In the genomic region with DNA sequence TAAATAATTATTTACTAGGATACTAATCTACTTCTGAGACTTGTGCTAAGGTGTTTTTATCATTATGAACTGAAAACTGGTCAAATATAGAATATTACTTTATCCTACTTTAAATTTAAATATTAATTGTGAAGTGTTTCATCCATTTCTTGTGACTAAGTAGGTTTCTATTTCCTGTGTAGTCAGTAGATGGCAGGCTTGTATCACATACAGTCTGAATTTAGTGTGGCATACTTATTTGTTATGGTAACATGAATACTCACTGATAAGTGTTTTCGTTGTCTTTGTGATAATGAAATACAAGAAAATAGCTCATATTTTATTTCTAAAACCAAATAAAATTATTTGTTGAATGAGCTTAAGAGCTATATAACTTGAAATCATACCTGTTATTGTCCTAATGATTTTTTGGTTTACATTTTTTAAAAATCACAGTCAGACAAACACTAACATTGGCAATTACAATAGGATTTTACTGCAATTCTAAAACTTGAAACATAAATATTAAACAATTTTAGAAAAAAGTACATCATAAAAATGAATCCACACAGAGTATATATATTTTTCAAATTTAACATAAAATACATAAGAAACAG, we compare ENCODE assay signal across 9 cellular contexts.
DNase-seq lines count a peak whose midpoint lies in the region; ATAC-seq, FAIRE-seq and TF ChIP-seq lines count a peak whose summit lies in the region.
"Had no signal": no experiment of that assay in that cellular context is flagged by ENCODE, and none has a peak within 500 bp of the region (broad histone marks: within the 10 kb centered on the region; RNA-seq: fewer than 3 reads in every experiment).

No MANE protein-coding gene starts in this region.

- FAIRE-seq in G401.6 (lab: Jason Lieb, UNC): peak; percentile 98
- FAIRE-seq in K562 (lab: Jason Lieb, UNC): no peak

- no peak for TF ChIP-seq POLR2A in K562 (conservative IDR thresholded peaks at IDR 0.05)
- no peak for TF ChIP-seq POLR2A in testis (IDR thresholded peaks at IDR 0.05)

- in situ Hi-C loops in K562 (cut with MboI): no loop called here

- CTCF ChIA-PET in K562 (lab: Yijun Ruan, JAX; ENCODE audit: low intra/inter-chr PET ratio): no interaction called here

- BruUV-seq in K562 (replicated peaks; lab: Mats Ljungman, UMichigan): no TSS peak

- no peaks in the 10 kb centered on the region for H3K27me3 ChIP-seq in K562 (ENCODE audit: control insufficient read depth in 2 of 2, insufficient read depth in 2 of 2, low read length in 2 of 2)
- H3K27me3 ChIP-seq in effector memory CD4-positive, alpha-beta T cell (replicated peaks; ENCODE audit: control insufficient read depth, insufficient read depth, low read length, poor library complexity, severe bottlenecking): no peaks in the 10 kb centered on the region
- no peaks in the 10 kb centered on the region for H3K27me3 ChIP-seq in testis
- H3K27me3 ChIP-seq: neutrophil had no signal

- no peaks in the 10 kb centered on the region for H3K79me2 ChIP-seq in K562 (ENCODE audit: control insufficient read depth, insufficient read depth, low read length)

- intact Hi-C loops in K562 (cut with micrococcal nuclease) (no loop called here), testis (cut with DNase I; ENCODE audit: low total_unique reads) (no loop called here)

- no peak overlapping the region for H2AFZ ChIP-seq in K562 (ENCODE audit: low read depth, low read length)

- H3K9me3 ChIP-seq in K562 (replicated peaks; ENCODE audit: control insufficient read depth, insufficient read depth, low read depth, low read length) (no peaks in the 10 kb centered on the region), testis (no peaks in the 10 kb centered on the region)
- no peaks in the 10 kb centered on the region for H3K9me3 ChIP-seq in effector memory CD4-positive, alpha-beta T cell (ENCODE audit: control insufficient read depth, low read length)
- H3K9me3 ChIP-seq: neutrophil had no signal

- WGBS in K562 (ENCODE audit: insufficient coverage, low coverage, missing lambda C conversion rate): 0% methylated on average over 1 of the region's 1 CpG
- 20 to 56% methylated on average over 1 of the region's 1 CpG for WGBS in testis, 2 donors

- H4K20me1 ChIP-seq in K562 (replicated peaks; ENCODE audit: control insufficient read depth, insufficient read depth, low read length): no peaks in the 10 kb centered on the region

- no peaks in the 10 kb centered on the region for H3K36me3 ChIP-seq in K562 (ENCODE audit: control insufficient read depth, insufficient read depth, low read length)
- no peaks in the 10 kb centered on the region for H3K36me3 ChIP-seq in effector memory CD4-positive, alpha-beta T cell (ENCODE audit: control insufficient read depth, insufficient read depth, low read length)
- no peaks in the 10 kb centered on the region for H3K36me3 ChIP-seq in testis (ENCODE audit: low read depth, missing control alignments)
- H3K36me3 ChIP-seq: neutrophil had no signal

- no peak overlapping the region for H3K4me2 ChIP-seq in K562 (ENCODE audit: insufficient read depth, low read length)

- no peak for TF ChIP-seq EP300 in K562 (IDR thresholded peaks at IDR 0.05; ENCODE audit: low read length)

- H3K4me3 ChIP-seq in K562: no peak overlapping the region
- no peak overlapping the region for H3K4me3 ChIP-seq in effector memory CD4-positive, alpha-beta T cell (ENCODE audit: insufficient read depth, low read depth, low read length, poor library complexity, severe bottlenecking)
- no peak overlapping the region for H3K4me3 ChIP-seq in testis

- H3K4me1 ChIP-seq in K562 (replicated peaks in 1 of 2; ENCODE audit: control insufficient read depth in 2 of 2, insufficient read depth in 2 of 2, low read length in 2 of 2) (no peaks in the 10 kb centered on the region), testis (no peaks in the 10 kb centered on the region)
- no peaks in the 10 kb centered on the region for H3K4me1 ChIP-seq in effector memory CD4-positive, alpha-beta T cell (ENCODE audit: control insufficient read depth, insufficient read depth, low read length, poor library complexity, severe bottlenecking)

- TF ChIP-seq CTCF in K562 (IDR thresholded peaks at IDR 0.05 in 2 of 3, conservative IDR thresholded peaks at IDR 0.05 in 1 of 3; ENCODE audit: insufficient read depth in 2 of 3, low read depth in 1 of 3, low read length in 3 of 3): no peak
- peak in 1 of 3 experiments; percentile 40 for TF ChIP-seq CTCF in testis (IDR thresholded peaks at IDR 0.05)

- H3K27ac ChIP-seq in K562 (ENCODE audit: extremely low read depth, low read depth, low read length): no peak overlapping the region
- no peak overlapping the region for H3K27ac ChIP-seq in effector memory CD4-positive, alpha-beta T cell (ENCODE audit: insufficient read depth, low read length, poor library complexity, severe bottlenecking)
- H3K27ac ChIP-seq in testis: no peak overlapping the region
- H3K27ac ChIP-seq: neutrophil had no signal

- TF ChIP-seq RAD21 in K562 (CRISPR knock-in tag; conservative IDR thresholded peaks at IDR 0.05 in 1 of 2, IDR thresholded peaks at IDR 0.05 in 1 of 2): peak in 1 of 2 experiments; percentile 32; a peak in 2 of 4 replicates

- no peak overlapping the region for H3K9ac ChIP-seq in K562 (ENCODE audit: insufficient read depth in 1 of 2, low read depth in 2 of 2, low read length in 2 of 2)

- peak; percentile 76 for ATAC-seq in HG02678 (IDR thresholded peaks at IDR 0.05; ENCODE audit: unreplicated experiment)
- no peak for ATAC-seq in K562

- no peaks in the 10 kb centered on the region for H3K9me1 ChIP-seq in K562 (ENCODE audit: control insufficient read depth, insufficient read depth, low read length)

- POLR2A ChIA-PET in K562 (lab: Yijun Ruan, JAX): no interaction called here

- peak; percentile 45 for DNase-seq in NCI-H2081 treated with DMSO at 0.1 percent for 48 hours (lab: John Stamatoyannopoulos, UW)
- peak in 1 of 4 experiments; percentile 1 for DNase-seq in K562 (ENCODE audit: extremely low read depth in 1 of 4, low spot score in 3 of 4)
- DNase-seq in myocyte (ENCODE audit: low read depth): peak; percentile 1
- DNase-seq in effector memory CD4-positive, alpha-beta T cell: no peak
- no peak for DNase-seq in stimulated activated CD4-positive, alpha-beta T cell treated with anti-CD3 and anti-CD28 coated beads, Interleukin-12 subunit alpha, Interleukin-12 subunit beta, amount 100 ng/mL, for 4 hours
- no peak for DNase-seq in testis

TF ChIP-seq in K562, 482 proteins besides CTCF, POLR2A, EP300 and RAD21 (continues in another document):
- TF ChIP-seq, protein P1, sequence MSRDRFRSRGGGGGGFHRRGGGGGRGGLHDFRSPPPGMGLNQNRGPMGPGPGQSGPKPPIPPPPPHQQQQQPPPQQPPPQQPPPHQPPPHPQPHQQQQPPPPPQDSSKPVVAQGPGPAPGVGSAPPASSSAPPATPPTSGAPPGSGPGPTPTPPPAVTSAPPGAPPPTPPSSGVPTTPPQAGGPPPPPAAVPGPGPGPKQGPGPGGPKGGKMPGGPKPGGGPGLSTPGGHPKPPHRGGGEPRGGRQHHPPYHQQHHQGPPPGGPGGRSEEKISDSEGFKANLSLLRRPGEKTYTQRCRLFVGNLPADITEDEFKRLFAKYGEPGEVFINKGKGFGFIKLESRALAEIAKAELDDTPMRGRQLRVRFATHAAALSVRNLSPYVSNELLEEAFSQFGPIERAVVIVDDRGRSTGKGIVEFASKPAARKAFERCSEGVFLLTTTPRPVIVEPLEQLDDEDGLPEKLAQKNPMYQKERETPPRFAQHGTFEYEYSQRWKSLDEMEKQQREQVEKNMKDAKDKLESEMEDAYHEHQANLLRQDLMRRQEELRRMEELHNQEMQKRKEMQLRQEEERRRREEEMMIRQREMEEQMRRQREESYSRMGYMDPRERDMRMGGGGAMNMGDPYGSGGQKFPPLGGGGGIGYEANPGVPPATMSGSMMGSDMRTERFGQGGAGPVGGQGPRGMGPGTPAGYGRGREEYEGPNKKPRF (IDR thresholded peaks at IDR 0.05; ENCODE audit: low read depth, low read length): no peak
- TF ChIP-seq, protein P2, sequence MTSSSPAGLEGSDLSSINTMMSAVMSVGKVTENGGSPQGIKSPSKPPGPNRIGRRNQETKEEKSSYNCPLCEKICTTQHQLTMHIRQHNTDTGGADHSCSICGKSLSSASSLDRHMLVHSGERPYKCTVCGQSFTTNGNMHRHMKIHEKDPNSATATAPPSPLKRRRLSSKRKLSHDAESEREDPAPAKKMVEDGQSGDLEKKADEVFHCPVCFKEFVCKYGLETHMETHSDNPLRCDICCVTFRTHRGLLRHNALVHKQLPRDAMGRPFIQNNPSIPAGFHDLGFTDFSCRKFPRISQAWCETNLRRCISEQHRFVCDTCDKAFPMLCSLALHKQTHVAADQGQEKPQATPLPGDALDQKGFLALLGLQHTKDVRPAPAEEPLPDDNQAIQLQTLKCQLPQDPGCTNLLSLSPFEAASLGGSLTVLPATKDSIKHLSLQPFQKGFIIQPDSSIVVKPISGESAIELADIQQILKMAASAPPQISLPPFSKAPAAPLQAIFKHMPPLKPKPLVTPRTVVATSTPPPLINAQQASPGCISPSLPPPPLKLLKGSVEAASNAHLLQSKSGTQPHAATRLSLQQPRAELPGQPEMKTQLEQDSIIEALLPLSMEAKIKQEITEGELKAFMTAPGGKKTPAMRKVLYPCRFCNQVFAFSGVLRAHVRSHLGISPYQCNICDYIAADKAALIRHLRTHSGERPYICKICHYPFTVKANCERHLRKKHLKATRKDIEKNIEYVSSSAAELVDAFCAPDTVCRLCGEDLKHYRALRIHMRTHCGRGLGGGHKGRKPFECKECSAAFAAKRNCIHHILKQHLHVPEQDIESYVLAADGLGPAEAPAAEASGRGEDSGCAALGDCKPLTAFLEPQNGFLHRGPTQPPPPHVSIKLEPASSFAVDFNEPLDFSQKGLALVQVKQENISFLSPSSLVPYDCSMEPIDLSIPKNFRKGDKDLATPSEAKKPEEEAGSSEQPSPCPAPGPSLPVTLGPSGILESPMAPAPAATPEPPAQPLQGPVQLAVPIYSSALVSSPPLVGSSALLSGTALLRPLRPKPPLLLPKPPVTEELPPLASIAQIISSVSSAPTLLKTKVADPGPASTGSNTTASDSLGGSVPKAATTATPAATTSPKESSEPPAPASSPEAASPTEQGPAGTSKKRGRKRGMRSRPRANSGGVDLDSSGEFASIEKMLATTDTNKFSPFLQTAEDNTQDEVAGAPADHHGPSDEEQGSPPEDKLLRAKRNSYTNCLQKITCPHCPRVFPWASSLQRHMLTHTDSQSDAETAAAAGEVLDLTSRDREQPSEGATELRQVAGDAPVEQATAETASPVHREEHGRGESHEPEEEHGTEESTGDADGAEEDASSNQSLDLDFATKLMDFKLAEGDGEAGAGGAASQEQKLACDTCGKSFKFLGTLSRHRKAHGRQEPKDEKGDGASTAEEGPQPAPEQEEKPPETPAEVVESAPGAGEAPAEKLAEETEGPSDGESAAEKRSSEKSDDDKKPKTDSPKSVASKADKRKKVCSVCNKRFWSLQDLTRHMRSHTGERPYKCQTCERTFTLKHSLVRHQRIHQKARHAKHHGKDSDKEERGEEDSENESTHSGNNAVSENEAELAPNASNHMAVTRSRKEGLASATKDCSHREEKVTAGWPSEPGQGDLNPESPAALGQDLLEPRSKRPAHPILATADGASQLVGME (CRISPR knock-in tag; IDR thresholded peaks at IDR 0.05): no peak
- peak; percentile 61; the same call in 1 of the 2 replicates for TF ChIP-seq BRCA1 (IDR thresholded peaks at IDR 0.05)
- no peak for TF ChIP-seq BRCA1 (CRISPR knock-in tag; IDR thresholded peaks at IDR 0.05)
- no peak for TF ChIP-seq DPF2 (IDR thresholded peaks at IDR 0.05)

Comparison
In these comparisons a context has a peak if more than half of its experiments do, and no peak if none do; other contexts are left out.
1. DNase-seq: peak in NCI-H2081 treated with DMSO at 0.1 percent for 48 hours (single experiment) and myocyte (single experiment); none in effector memory CD4-positive, alpha-beta T cell (0 of 3), stimulated activated CD4-positive, alpha-beta T cell treated with anti-CD3 and anti-CD28 coated beads, Interleukin-12 subunit alpha, Interleukin-12 subunit beta, amount 100 ng/mL, for 4 hours (single experiment) and testis (single experiment).